In the genomic region with DNA sequence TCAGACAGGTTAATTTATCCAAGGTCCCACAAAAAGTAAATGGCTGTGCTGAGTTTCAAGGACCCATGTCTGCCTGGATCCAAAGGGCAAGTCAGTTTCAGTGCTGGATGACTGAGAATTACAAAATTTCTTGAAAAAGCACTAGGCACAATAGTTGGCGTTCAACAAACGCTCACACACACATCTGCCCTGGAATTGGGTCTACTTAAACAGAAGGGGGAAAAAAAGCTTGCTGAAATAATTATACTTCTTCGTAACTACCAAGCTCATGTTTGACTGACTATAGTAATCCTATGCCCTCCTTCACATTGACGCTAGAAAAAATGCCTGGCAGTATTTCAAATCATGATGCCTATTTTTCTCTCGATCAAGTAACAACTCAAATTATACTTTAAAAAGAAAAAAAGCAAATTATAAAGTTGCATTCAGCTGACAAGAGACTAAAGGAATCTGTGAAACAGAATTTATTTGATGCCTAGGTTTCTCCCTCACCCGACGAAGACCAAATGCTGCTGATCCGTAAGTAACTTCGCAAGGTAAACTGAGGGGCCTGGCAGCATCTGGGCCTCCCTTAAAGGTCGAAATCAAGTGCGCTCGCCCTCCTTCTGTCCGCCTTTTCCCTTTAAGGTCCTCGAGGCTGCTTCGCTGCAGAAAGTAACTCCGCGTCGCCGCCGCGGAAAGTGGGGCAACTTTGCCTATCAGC, we compare ENCODE assay signal across 8 cellular contexts. TPM values are rescaled to one million over a fixed set of nuclear protein-coding genes. Genes with fewer than 3 reads are reported as not detected.
DNase-seq lines count a peak whose midpoint lies in the region; ATAC-seq, FAIRE-seq and TF ChIP-seq lines count a peak whose summit lies in the region.

No MANE protein-coding gene starts in this region.

- no peaks in the 10 kb centered on the region for H3K9me3 Mint-ChIP-seq in endothelial cell (ENCODE audit: unreplicated experiment)
- H3K9me3 Mint-ChIP-seq in neural crest cell, result no peaks in the 10 kb centered on the region

- H3K27me3 Mint-ChIP-seq in endothelial cell (ENCODE audit: unreplicated experiment) (peaks cover 8% of the 10 kb centered on the region), neural crest cell (ENCODE audit: low read depth) (peaks cover 9% of the 10 kb centered on the region)

- no peak for ATAC-seq in Panc1
- ATAC-seq in GM19397 (IDR thresholded peaks at IDR 0.05; ENCODE audit: unreplicated experiment), result no peak

- CTCF ChIA-PET in Panc1 (lab: Charles Lee), result interaction anchor here (0.6 kb wide), 1 partner anchor 274 kb away, joined by 3 read pairs; no protein-coding TSS in a partner anchor

- in situ Hi-C loops in Panc1 (cut with HindIII; ENCODE audit: low pct_unique_long_range_greater_than_20kb, low sequenced_read_pairs), result no loop called here

- TSS peak; percentile 97 for BruUV-seq in Panc1 (replicated peaks; lab: Mats Ljungman, UMichigan)

- POLR2A ChIA-PET in Panc1 (lab: Charles Lee), result interaction anchor here (0.6 kb wide), 1 partner anchor 10 kb away, joined by 3 read pairs; no protein-coding TSS in a partner anchor

- no peak for FAIRE-seq in RCC 7860 (lab: Jason Lieb, UNC)

- DNase-seq in DMS79 treated with DMSO at 0.1 percent for 48 hours (lab: John Stamatoyannopoulos, UW), result peak; percentile 43
- DNase-seq in DMS79 (lab: John Stamatoyannopoulos, UW), result no peak
- DNase-seq in Panc1 (ENCODE audit: low read depth, low spot score), result no peak
- no peak for DNase-seq in endothelial cell (ENCODE audit: low spot score)
- no peak for DNase-seq in neural crest cell (ENCODE audit: low read depth, low spot score)
- DNase-seq in stimulated activated naive CD4-positive, alpha-beta T cell (lab: John Stamatoyannopoulos, UW), result no peak
- DNase-seq in RCC 7860 (ENCODE audit: low spot score), result no peak

- H3K36me3 Mint-ChIP-seq in endothelial cell (ENCODE audit: low read depth, unreplicated experiment) (no peaks in the 10 kb centered on the region), neural crest cell (ENCODE audit: low read depth) (no peaks in the 10 kb centered on the region)

- no peak for TF ChIP-seq CTCF in Panc1 (IDR thresholded peaks at IDR 0.05)
- TF ChIP-seq CTCF in endothelial cell (IDR thresholded peaks at IDR 0.05; ENCODE audit: unreplicated experiment), result no peak
- TF ChIP-seq CTCF in neural crest cell (conservative IDR thresholded peaks at IDR 0.05), result no peak

- H3K4me3 Mint-ChIP-seq in endothelial cell (ENCODE audit: unreplicated experiment), result peak overlapping the region; percentile 95
- peak overlapping the region; percentile 98 for H3K4me3 Mint-ChIP-seq in neural crest cell

- no peaks in the 10 kb centered on the region for H3K9me3 ChIP-seq in Panc1 (ENCODE audit: control insufficient read depth, insufficient read depth, low read depth, low read length)

- peak overlapping the region; percentile 92 for H3K27ac Mint-ChIP-seq in endothelial cell (ENCODE audit: unreplicated experiment)
- no peak overlapping the region for H3K27ac Mint-ChIP-seq in neural crest cell (ENCODE audit: unreplicated experiment)

- peak overlapping the region; percentile 92 for H3K27ac ChIP-seq in Panc1 (ENCODE audit: low read length)

- peaks cover 27% of the 10 kb centered on the region for H3K4me1 ChIP-seq in Panc1 (ENCODE audit: control insufficient read depth, insufficient read depth, low read length)

- H3K4me1 Mint-ChIP-seq in endothelial cell (ENCODE audit: unreplicated experiment), result peaks cover 21% of the 10 kb centered on the region
- H3K4me1 Mint-ChIP-seq in neural crest cell, result peaks cover 30% of the 10 kb centered on the region

- peak overlapping the region; percentile 97 to 99 for H3K4me3 ChIP-seq in Panc1 (ENCODE audit: low read depth in 2 of 2, low read length in 2 of 2)

- H3K36me3 ChIP-seq in Panc1 (ENCODE audit: control insufficient read depth, insufficient read depth, low read length), result peaks cover 7% of the 10 kb centered on the region; the same call in 1 of the 2 replicates

- no peaks in the 10 kb centered on the region for H3K27me3 ChIP-seq in Panc1 (ENCODE audit: control insufficient read depth, insufficient read depth, low read length)

- intact Hi-C loops in Panc1 (cut with micrococcal nuclease; ENCODE audit: unreplicated experiment), result no loop called here

RNA-seq across cellular contexts. Expression of gene CD2AP, which starts 0.6 kb away (rescaled TPM):
- 41.8 TPM for total RNA-seq in Panc1 (2021; ENCODE audit: unreplicated experiment)
- polyA plus RNA-seq in Panc1 (2012; ENCODE audit: insufficient read length), result 12.0 TPM
- 40.3 TPM for total RNA-seq in endothelial cell (ENCODE audit: unreplicated experiment)
- 12.4 and 12.5 TPM in 2 replicates for total RNA-seq in neural crest cell
